8 cellular contexts compared by ENCODE assay signal in genomic region chrX:9829308-9830267, GRCh38. TPM values are rescaled to one million over a fixed set of nuclear protein-coding genes. Genes with fewer than 3 reads are reported as not detected.
DNase-seq lines count a peak whose midpoint lies in the region; ATAC-seq and TF ChIP-seq lines count a peak whose summit lies in the region.

No MANE protein-coding gene starts in this region.

- in situ Hi-C loops in GM13976 (cut with MboI; ENCODE audit: low sequenced_read_pairs, unreplicated experiment): no loop called here

- no peaks in the 10 kb centered on the region for H3K27me3 ChIP-seq in esophagus squamous epithelium

- no peaks in the 10 kb centered on the region for H3K9me3 ChIP-seq in esophagus squamous epithelium

- peak overlapping the region in 3 of 4 donors; percentile 34 to 45 (median 36) for H3K27ac ChIP-seq in esophagus squamous epithelium

- peak; percentile 62 for DNase-seq in GM13976 (ENCODE audit: low spot score)
- no peak for DNase-seq in esophagus squamous epithelium (lab: John Stamatoyannopoulos, UW)
- DNase-seq in NCI-H146 (lab: John Stamatoyannopoulos, UW): no peak
- no peak for DNase-seq in dedifferentiated amniotic fluid mesenchymal stem cell (ENCODE audit: extremely low spot score)
- DNase-seq in C1 segment of cervical spinal cord (lab: John Stamatoyannopoulos, UW): no peak
- no peak for DNase-seq in effector CD4-positive, alpha-beta T cell

- ATAC-seq in GM21528 (IDR thresholded peaks at IDR 0.05; ENCODE audit: low FRiP score, unreplicated experiment): peak; percentile 89
- peak; percentile 85 for ATAC-seq in HG03575 (IDR thresholded peaks at IDR 0.05; ENCODE audit: extremely low read depth, insufficient number of reproducible peaks, low FRiP score, unreplicated experiment)

- intact Hi-C loops in esophagus squamous epithelium (cut with DNase I): no loop called here

- TF ChIP-seq CTCF in GM13976 (IDR thresholded peaks at IDR 0.05; ENCODE audit: borderline replicate concordance, control extremely low read depth, extremely low read depth, insufficient read depth, missing control alignments): no peak
- TF ChIP-seq CTCF in esophagus squamous epithelium (IDR thresholded peaks at IDR 0.05): no peak

- no peak for TF ChIP-seq POLR2A in esophagus squamous epithelium (IDR thresholded peaks at IDR 0.05)

- 37 to 68% methylated on average over 7 to 12 of the region's 14 CpGs for WGBS in esophagus squamous epithelium, 2 donors

- H3K4me1 ChIP-seq in esophagus squamous epithelium: peaks cover 0 to 6% (median 3%) of the 10 kb centered on the region in 3 donors

- no peaks in the 10 kb centered on the region for H3K36me3 ChIP-seq in esophagus squamous epithelium

- H3K4me3 ChIP-seq in esophagus squamous epithelium: no peak overlapping the region

RNA-seq across cellular contexts. Expression of gene SHROOM2, which starts 43.4 kb away (rescaled TPM):
- 10 to 100 TPM in 2 of 4 donors, 1 to 10 TPM in 2; 7.8 to 13.2 (median 11.2) TPM for total RNA-seq in esophagus squamous epithelium
